ENCODE assay signal across 26 cellular contexts in genomic region chr7:107609861-107610260, GRCh38. TPM values are rescaled to one million over a fixed set of nuclear protein-coding genes. Genes with fewer than 3 reads are reported as not detected.
DNase-seq lines count a peak whose midpoint lies in the region; ATAC-seq and TF ChIP-seq lines count a peak whose summit lies in the region.
"Had no signal": no experiment of that assay in that cellular context is flagged by ENCODE, and none has a peak within 500 bp of the region (broad histone marks: within the 10 kb centered on the region; RNA-seq: fewer than 3 reads in every experiment).

No MANE protein-coding gene starts in this region.

- CTCF ChIA-PET in PC-9 (lab: Charles Lee), result no interaction called here
- CTCF ChIA-PET in HEK293T (lab: Yijun Ruan, JAX), result no interaction called here

- peak overlapping the region in 1 of 3 experiments; percentile 4 for H3K4me3 Mint-ChIP-seq in nephron
- H3K4me3 Mint-ChIP-seq: activated CD8-positive, alpha-beta T cell treated with anti-CD3 and anti-CD28 coated beads, Interleukin-2, amount 10 ng/mL, durations not matched to agents 7 days and 5 days; activated naive CD8-positive, alpha-beta T cell treated with anti-CD3 and anti-CD28 coated beads, Interleukin-2, amount 50 U/mL, for 24 hours; memory B cell had no signal

- H3K27ac ChIP-seq in SJCRH30 (peak overlapping the region; percentile 26), PC-9 (no peak overlapping the region)
- H3K27ac ChIP-seq: BLaER1, body of pancreas, esophagus muscularis mucosa, suprapubic skin, vagina had no signal

- DNase-seq in BE2C (peak; percentile 44), SJCRH30 (peak in 1 of 2 experiments; percentile 40), fibroblast of the aortic adventitia (ENCODE audit: low read depth) (peak; percentile 50), NCI-H524 treated with DMSO at 0.1 percent for 48 hours (lab: John Stamatoyannopoulos, UW) (no peak), PC-9 (no peak), HEK293T (ENCODE audit: extremely low spot score) (no peak)
- DNase-seq: activated CD4-positive, CD25-positive, alpha-beta regulatory T cell treated with anti-CD3 and anti-CD28 coated beads, Interleukin-2, amount 50 U/mL, for 72 hours; activated CD8-positive, alpha-beta T cell treated with anti-CD3 and anti-CD28 coated beads, Interleukin-2, amount 10 ng/mL, durations not matched to agents 7 days and 5 days; activated gamma-delta T cell treated with Interleukin-2 at 50 U/mL for 16 hours; activated naive CD8-positive, alpha-beta T cell treated with anti-CD3 and anti-CD28 coated beads, Interleukin-2, amount 50 U/mL, for 24 hours; activated T-cell treated with anti-CD3 and anti-CD28 coated beads for 4 hours; body of pancreas; DMS79; GOT3; KBM-7; NCI-H187; NCI-H748 treated with DMSO at 0.1 percent for 48 hours had no signal

- no peaks in the 10 kb centered on the region for H3K9me3 Mint-ChIP-seq in nephron
- H3K9me3 Mint-ChIP-seq: activated naive CD8-positive, alpha-beta T cell treated with anti-CD3 and anti-CD28 coated beads, Interleukin-2, amount 50 U/mL, for 24 hours; memory B cell had no signal

- no peak for TF ChIP-seq CTCF in BE2C (IDR thresholded peaks at IDR 0.05; ENCODE audit: low read depth, low read length)
- no peak for TF ChIP-seq CTCF in fibroblast of the aortic adventitia (IDR thresholded peaks at IDR 0.05; ENCODE audit: insufficient read depth, low read length)
- no peak for TF ChIP-seq CTCF in nephron (IDR thresholded peaks at IDR 0.05; ENCODE audit: unreplicated experiment in 3 of 3)
- no peak for TF ChIP-seq CTCF in PC-9 (conservative IDR thresholded peaks at IDR 0.05)

- intact Hi-C loops in PC-9 (cut with micrococcal nuclease; ENCODE audit: unreplicated experiment), result loop anchor here (2.0 kb wide), 1 partner anchor 15 kb away; no protein-coding TSS in a partner anchor

- no peaks in the 10 kb centered on the region for H3K27me3 Mint-ChIP-seq in nephron (ENCODE audit: low read depth)
- H3K27me3 Mint-ChIP-seq: activated naive CD8-positive, alpha-beta T cell treated with anti-CD3 and anti-CD28 coated beads, Interleukin-2, amount 50 U/mL, for 24 hours; memory B cell; progenitor cell of endocrine pancreas had no signal

- no peak for ATAC-seq in GM18861 (IDR thresholded peaks at IDR 0.05; ENCODE audit: unreplicated experiment)
- ATAC-seq: activated CD8-positive, alpha-beta T cell treated with anti-CD3 and anti-CD28 coated beads, Interleukin-2, amount 10 ng/mL, durations not matched to agents 7 days and 5 days; activated naive CD8-positive, alpha-beta T cell treated with anti-CD3 and anti-CD28 coated beads, Interleukin-2, amount 50 U/mL, for 24 hours; body of pancreas had no signal

- H2AFZ ChIP-seq in PC-9, result no peak overlapping the region

- H3K27me3 ChIP-seq in BE2C (no peaks in the 10 kb centered on the region), SJCRH30 (no peaks in the 10 kb centered on the region), PC-9 (ENCODE audit: insufficient read depth, low read depth) (no peaks in the 10 kb centered on the region)
- H3K27me3 ChIP-seq: BLaER1, body of pancreas, esophagus muscularis mucosa, suprapubic skin, vagina had no signal

- no peaks in the 10 kb centered on the region for H3K79me2 ChIP-seq in PC-9 (ENCODE audit: low read depth)

- H3K9me3 ChIP-seq in BE2C (no peaks in the 10 kb centered on the region), SJCRH30 (replicated peaks) (no peaks in the 10 kb centered on the region), PC-9 (ENCODE audit: insufficient read depth, low read depth) (no peaks in the 10 kb centered on the region)
- H3K9me3 ChIP-seq: BLaER1, body of pancreas, esophagus muscularis mucosa, suprapubic skin, vagina had no signal

- H3K36me3 Mint-ChIP-seq in nephron (ENCODE audit: low read depth), result peaks cover 10% of the 10 kb centered on the region

- BruUV-seq in PC-9 (replicated peaks; lab: Mats Ljungman, UMichigan), result no TSS peak

- no peak overlapping the region for H3K4me2 ChIP-seq in PC-9
- H3K4me2 ChIP-seq: BLaER1, smooth muscle cell had no signal

- peaks cover 30% of the 10 kb centered on the region for H3K4me1 Mint-ChIP-seq in nephron
- H3K4me1 Mint-ChIP-seq: activated naive CD8-positive, alpha-beta T cell treated with anti-CD3 and anti-CD28 coated beads, Interleukin-2, amount 50 U/mL, for 24 hours had no signal

- H3K36me3 ChIP-seq in BE2C (no peaks in the 10 kb centered on the region), SJCRH30 (peaks cover 12% of the 10 kb centered on the region), PC-9 (ENCODE audit: low read depth) (peaks cover 8% of the 10 kb centered on the region; the same call in 1 of the 2 replicates)

- peak overlapping the region; percentile 18 for H3K4me3 ChIP-seq in BE2C (ENCODE audit: low read depth, low read length)
- H3K4me3 ChIP-seq in SJCRH30, result no peak overlapping the region
- H3K4me3 ChIP-seq in fibroblast of the aortic adventitia (ENCODE audit: low read depth, low read length), result no peak overlapping the region
- H3K4me3 ChIP-seq in PC-9, result no peak overlapping the region
- H3K4me3 ChIP-seq: BLaER1, body of pancreas, esophagus muscularis mucosa, smooth muscle cell, suprapubic skin, vagina had no signal

- POLR2A ChIA-PET in PC-9 (lab: Charles Lee; ENCODE audit: unreplicated experiment) (interaction anchor here (0.5 to 0.6 kb wide), 2 partner anchors 15 to 443 kb away, joined by 4 to 10 read pairs; no protein-coding TSS in a partner anchor), HEK293T (lab: Yijun Ruan, JAX) (no interaction called here)

- H3K9me2 ChIP-seq in PC-9 (ENCODE audit: insufficient read depth), result no peaks in the 10 kb centered on the region

- H3K4me1 ChIP-seq in BE2C, result peaks cover 13% of the 10 kb centered on the region
- peaks cover 7% of the 10 kb centered on the region; the same call in 1 of the 2 replicates for H3K4me1 ChIP-seq in SJCRH30
- H3K4me1 ChIP-seq in PC-9 (replicated peaks; ENCODE audit: insufficient read depth), result peaks cover 23% of the 10 kb centered on the region
- H3K4me1 ChIP-seq: BLaER1 had no signal

- peaks cover 22% of the 10 kb centered on the region for H3F3A ChIP-seq in PC-9 (ENCODE audit: insufficient read depth, low read depth)

- H4K20me1 ChIP-seq in PC-9 (ENCODE audit: insufficient read depth), result no peaks in the 10 kb centered on the region
- H4K20me1 ChIP-seq: BLaER1 had no signal

- peak overlapping the region; percentile 60 to 91 (median 91) for H3K27ac Mint-ChIP-seq in nephron
- H3K27ac Mint-ChIP-seq: activated CD8-positive, alpha-beta T cell treated with anti-CD3 and anti-CD28 coated beads, Interleukin-2, amount 10 ng/mL, durations not matched to agents 7 days and 5 days; activated naive CD8-positive, alpha-beta T cell treated with anti-CD3 and anti-CD28 coated beads, Interleukin-2, amount 50 U/mL, for 24 hours; memory B cell; progenitor cell of endocrine pancreas had no signal

TF ChIP-seq in HEK293T, 16 proteins besides CTCF, POLR2A, EP300 and RAD21:
- TF ChIP-seq HDGF (IDR thresholded peaks at IDR 0.05; ENCODE audit: borderline replicate concordance) (no peak), FOXA1 (IDR thresholded peaks at IDR 0.05) (no peak), ELF4 (IDR thresholded peaks at IDR 0.05) (no peak), SUZ12 (IDR thresholded peaks at IDR 0.05) (no peak), LEF1 (IDR thresholded peaks at IDR 0.05; ENCODE audit: borderline replicate concordance) (no peak), BHLHE40 (IDR thresholded peaks at IDR 0.05; ENCODE audit: borderline replicate concordance) (no peak), NFRKB (IDR thresholded peaks at IDR 0.05) (no peak), FOXK2 (IDR thresholded peaks at IDR 0.05) (no peak), ZNF384 (IDR thresholded peaks at IDR 0.05) (no peak), ARNT (IDR thresholded peaks at IDR 0.05) (no peak), TARDBP (IDR thresholded peaks at IDR 0.05) (no peak), FOXM1 (IDR thresholded peaks at IDR 0.05; ENCODE audit: borderline replicate concordance) (no peak), PKNOX1 (IDR thresholded peaks at IDR 0.05) (no peak), SP1 (IDR thresholded peaks at IDR 0.05) (no peak)

RNA-seq across cellular contexts. Expression of gene BCAP29, which starts 29.8 kb away (rescaled TPM):
- polyA plus RNA-seq in BE2C (2012; ENCODE audit: insufficient read depth, insufficient read length, low read depth), result 22.2 TPM
- total RNA-seq in SJCRH30 (2014; rRNA removed; shearing (Covaris generic)), result 66.8 and 71.3 TPM in 2 replicates
- 92.6 and 187 TPM in 2 replicates for total RNA-seq in fibroblast of the aortic adventitia (ENCODE audit: low replicate concordance)
- 45.5 and 58.3 TPM in 2 replicates for total RNA-seq in PC-9 (2021)

RNA-seq across cellular contexts. Expression of gene DUS4L, which starts 46.1 kb away (rescaled TPM):
- 3.7 TPM for polyA plus RNA-seq in BE2C (2012; ENCODE audit: insufficient read depth, insufficient read length, low read depth)
- 12.5 and 16.0 TPM in 2 replicates for total RNA-seq in SJCRH30 (2014; rRNA removed; shearing (Covaris generic))
- total RNA-seq in fibroblast of the aortic adventitia (ENCODE audit: low replicate concordance) (8.5 and 9.3 TPM in 2 replicates), PC-9 (2021) (22.0 and 25.2 TPM in 2 replicates)

RNA-seq across cellular contexts. Expression of gene COG5, which starts 46.1 kb away (rescaled TPM):
- polyA plus RNA-seq in BE2C (2012; ENCODE audit: insufficient read depth, insufficient read length, low read depth), result 12.8 TPM
- 33.6 and 41.1 TPM in 2 replicates for total RNA-seq in SJCRH30 (2014; rRNA removed; shearing (Covaris generic))
- total RNA-seq in fibroblast of the aortic adventitia (ENCODE audit: low replicate concordance), result 53.1 and 53.8 TPM in 2 replicates
- total RNA-seq in PC-9 (2021), result 32.3 and 43.5 TPM in 2 replicates

RNA-seq across cellular contexts. Expression of gene SLC26A4, which starts 50.8 kb away (rescaled TPM):
- not detected for polyA plus RNA-seq in BE2C (2012; ENCODE audit: insufficient read depth, insufficient read length, low read depth)
- total RNA-seq in SJCRH30 (2014; rRNA removed; shearing (Covaris generic)), result 3.7 and 3.9 TPM in 2 replicates
- total RNA-seq in fibroblast of the aortic adventitia (ENCODE audit: low replicate concordance) (0.65 and 1.8 TPM in 2 replicates), PC-9 (2021) (0.80 and 1.7 TPM in 2 replicates)
- total RNA-seq: vagina had no signal

Comparison
In these comparisons a context has a peak if more than half of its experiments do, and no peak if none do; other contexts are left out.
1. DNase-seq: peak in BE2C (single experiment) and fibroblast of the aortic adventitia (single experiment); none in NCI-H524 treated with DMSO at 0.1 percent for 48 hours (single experiment), PC-9 (0 of 2) and HEK293T (single experiment).